ENCODE assay signal across 8 cellular contexts in genomic region chr1:147084273-147085096, GRCh38.
DNase-seq lines count a peak whose midpoint lies in the region; ATAC-seq, FAIRE-seq and TF ChIP-seq lines count a peak whose summit lies in the region.

No MANE protein-coding gene starts in this region.

- H2BK120ac ChIP-seq in H1 (replicated peaks; ENCODE audit: low read depth, low read length) = peak overlapping the region; percentile 100

- DNase-seq in NCI-H1436 (lab: John Stamatoyannopoulos, UW) (peak; percentile 45), NCI-H1436 treated with DMSO at 0.1 percent for 48 hours (lab: John Stamatoyannopoulos, UW) (no peak), NCI-H446 treated with DMSO at 0.1 percent for 48 hours (lab: John Stamatoyannopoulos, UW) (peak; percentile 91), H1 (ENCODE audit: low read depth in 1 of 2, low spot score in 2 of 2) (peak; percentile 81 to 85), mesenteric fat pad (ENCODE audit: low spot score) (peak; percentile 89)
- DNase-seq in activated CD8-positive, alpha-beta T cell treated with anti-CD3 and anti-CD28 coated beads for 36 hours = peak; percentile 95
- peak; percentile 63 for DNase-seq in stimulated activated CD8-positive, alpha-beta memory T cell treated with anti-CD3 and anti-CD28 coated beads, Interleukin-12 subunit alpha, Interleukin-12 subunit beta, amount 100 ng/mL, for 4 hours (ENCODE audit: low read depth)

- peak overlapping the region; percentile 100 for H3K27ac Mint-ChIP-seq in activated CD8-positive, alpha-beta T cell treated with anti-CD3 and anti-CD28 coated beads for 36 hours

- H2BK5ac ChIP-seq in H1 (ENCODE audit: low read depth, low read length) = peak overlapping the region; percentile 100

- peaks cover 44% of the 10 kb centered on the region for H3K4me1 Mint-ChIP-seq in activated CD8-positive, alpha-beta T cell treated with anti-CD3 and anti-CD28 coated beads for 36 hours (ENCODE audit: low read depth)

- peaks cover 10% of the 10 kb centered on the region for H3K23me2 ChIP-seq in H1 (ENCODE audit: low read depth, low read length)

- no peak overlapping the region for H3K14ac ChIP-seq in H1 (ENCODE audit: insufficient read length)

- no peak overlapping the region for H3K23ac ChIP-seq in H1 (ENCODE audit: insufficient read length)

- H3K4me3 Mint-ChIP-seq in activated CD8-positive, alpha-beta T cell treated with anti-CD3 and anti-CD28 coated beads for 36 hours = peak overlapping the region; percentile 86

- intact Hi-C loops in activated CD8-positive, alpha-beta T cell treated with anti-CD3 and anti-CD28 coated beads for 36 hours (cut with micrococcal nuclease) = loop anchor here (10.0 kb wide), 1 partner anchor 160 kb away; the partner anchor contains the start of gene CHD1L

- H3K9me3 Mint-ChIP-seq in activated CD8-positive, alpha-beta T cell treated with anti-CD3 and anti-CD28 coated beads for 36 hours = peaks cover 3% of the 10 kb centered on the region

- peak; percentile 100 for TF ChIP-seq POLR2A in H1 (IDR thresholded peaks at IDR 0.05; ENCODE audit: control extremely low read depth in 1 of 2, low read depth in 2 of 2, low read length in 2 of 2)

- peak overlapping the region; percentile 99 for H4K5ac ChIP-seq in H1 (ENCODE audit: insufficient read length, low read depth, low read length)

- H3K36me3 Mint-ChIP-seq in activated CD8-positive, alpha-beta T cell treated with anti-CD3 and anti-CD28 coated beads for 36 hours (ENCODE audit: low read depth) = no peaks in the 10 kb centered on the region

- H2BK12ac ChIP-seq in H1 (ENCODE audit: low read depth, low read length) = peak overlapping the region; percentile 68; the same call in 1 of the 2 replicates

- 1% methylated on average over 43 of the region's 51 CpGs; no CpG with 5 or more reads in 1 of the 2 experiments for WGBS in H1 (ENCODE audit: extremely low coverage in 1 of 2, insufficient coverage in 1 of 2, insufficient read length in 1 of 2, insufficient replicate concordance in 2 of 2, low coverage in 1 of 2, low lambda C conversion rate in 2 of 2, missing lambda C conversion rate in 1 of 2), 2 experiments

- H2AK5ac ChIP-seq in H1 (ENCODE audit: low read depth, low read length) = no peak overlapping the region

- H3K4me2 ChIP-seq in H1 (ENCODE audit: insufficient read depth in 1 of 2, low read depth in 2 of 2, low read length in 2 of 2) = peak overlapping the region; percentile 99 to 100

- POLR2A ChIA-PET in activated CD8-positive, alpha-beta T cell treated with anti-CD3 and anti-CD28 coated beads for 36 hours (lab: Charles Lee) = interaction anchor here (0.6 to 2.1 kb wide), 49 partner anchors 9 to 1804 kb away, joined by 3 to 76 read pairs (median 5); partner anchors contain the start of genes BCL9, CHD1L, FMO5 and PRKAB2
- POLR2A ChIA-PET in H1 (lab: Charles Lee; ENCODE audit: partially characterized antibody) = interaction anchor here (0.6 to 2.1 kb wide), 56 partner anchors 9 to 1179 kb away, joined by 3 to 62 read pairs (median 7); partner anchors contain the start of genes ACP6, BCL9, CHD1L and FMO5

- peak overlapping the region; percentile 97; the same call in 1 of the 2 replicates for H2AFZ ChIP-seq in H1 (ENCODE audit: low read length)

- peaks cover 1 to 2% of the 10 kb centered on the region in 2 experiments for H4K20me1 ChIP-seq in H1 (replicated peaks in 1 of 2; ENCODE audit: control insufficient read depth in 1 of 2, insufficient read depth in 2 of 2, low read length in 2 of 2)

- H3K27me3 Mint-ChIP-seq in activated CD8-positive, alpha-beta T cell treated with anti-CD3 and anti-CD28 coated beads for 36 hours = peaks cover 37% of the 10 kb centered on the region

- peak overlapping the region; percentile 100 for H4K8ac ChIP-seq in H1 (ENCODE audit: extremely low read depth, insufficient read depth, low read length)

- peaks cover 3 to 20% (median 12%) of the 10 kb centered on the region in 4 experiments; a peak in 6 of 7 replicates for H3K4me1 ChIP-seq in H1 (replicated peaks in 1 of 4; ENCODE audit: control insufficient read depth in 3 of 4, insufficient read depth in 4 of 4, low read length in 3 of 4)

- no peak for TF ChIP-seq RAD21 in H1 (IDR thresholded peaks at IDR 0.05 in 1 of 2, conservative IDR thresholded peaks at IDR 0.05 in 1 of 2; ENCODE audit: low read depth in 2 of 2, low read length in 2 of 2)

- H3K9me3 ChIP-seq in H1 (ENCODE audit: insufficient read depth in 2 of 2, low read depth in 1 of 2, low read length in 1 of 2) = no peaks in the 10 kb centered on the region

- ATAC-seq in HG03060 (IDR thresholded peaks at IDR 0.05; ENCODE audit: low read depth, unreplicated experiment) = peak; percentile 75
- ATAC-seq in activated CD8-positive, alpha-beta T cell treated with anti-CD3 and anti-CD28 coated beads for 36 hours = peak; percentile 82

- H3K27me3 ChIP-seq in H1 (replicated peaks in 1 of 4; ENCODE audit: control insufficient read depth in 3 of 4, extremely low read depth in 1 of 4, insufficient read depth in 3 of 4, low read length in 3 of 4) = peaks cover 21 to 62% (median 48%) of the 10 kb centered on the region in 4 experiments

- peak overlapping the region; percentile 100 for H3K18ac ChIP-seq in H1 (ENCODE audit: extremely low read depth, low read length)

- peak; percentile 81 for FAIRE-seq in H1 (lab: Jason Lieb, UNC)

- H3K36me3 ChIP-seq in H1 (ENCODE audit: control insufficient read depth in 2 of 4, insufficient read depth in 4 of 4, low read length in 3 of 4) = no peaks in the 10 kb centered on the region

- peak overlapping the region; percentile 100 for H3K27ac ChIP-seq in H1 (ENCODE audit: low read depth, low read length)

- H3K4ac ChIP-seq in H1 (replicated peaks; ENCODE audit: insufficient read length, low read depth, low read length) = peak overlapping the region; percentile 99

- no peaks in the 10 kb centered on the region for H3K79me1 ChIP-seq in H1 (ENCODE audit: low read depth, low read length)

- no peak; a peak in 1 of 3 replicates for TF ChIP-seq EP300 in H1 (IDR thresholded peaks at IDR 0.05; ENCODE audit: borderline replicate concordance in 1 of 2, low read depth in 2 of 2, low read length in 2 of 2)

- peak overlapping the region; percentile 74 to 95 (median 88) for H3K4me3 ChIP-seq in H1 (ENCODE audit: extremely low read depth in 1 of 4, insufficient read depth in 2 of 4, low read depth in 3 of 4, low read length in 4 of 4)

- H4K91ac ChIP-seq in H1 (replicated peaks; ENCODE audit: insufficient read length, low read length) = peak overlapping the region; percentile 100

- peak overlapping the region; percentile 46; the same call in 1 of the 2 replicates for H2BK15ac ChIP-seq in H1 (ENCODE audit: low read length)

- peak overlapping the region; percentile 83 to 100 (median 100) for H3K9ac ChIP-seq in H1 (replicated peaks in 1 of 4; ENCODE audit: extremely low read depth in 1 of 4, low read depth in 3 of 4, low read length in 3 of 4)

- H3K79me2 ChIP-seq in H1 (ENCODE audit: control insufficient read depth in 1 of 2, insufficient read depth in 2 of 2, low read length in 2 of 2) = no peaks in the 10 kb centered on the region

- CTCF ChIA-PET in activated CD8-positive, alpha-beta T cell treated with anti-CD3 and anti-CD28 coated beads for 36 hours (lab: Charles Lee) = interaction anchor here (1.3 kb wide), 1 partner anchor 157 kb away, joined by 4 read pairs; the partner anchor contains the start of gene CHD1L
- CTCF ChIA-PET in H1 (lab: Charles Lee; ENCODE audit: partially characterized antibody) = interaction anchor here (0.7 to 1.1 kb wide), 2 partner anchors 9 to 15 kb away, joined by 3 to 4 read pairs; no protein-coding TSS in a partner anchor

- H3K56ac ChIP-seq in H1 (replicated peaks; ENCODE audit: insufficient read length, low read depth, low read length) = peak overlapping the region; percentile 99

- peak overlapping the region; percentile 100; the same call in 1 of the 2 replicates for H2BK20ac ChIP-seq in H1 (ENCODE audit: low read length)

- TF ChIP-seq CTCF in activated CD8-positive, alpha-beta T cell treated with anti-CD3 and anti-CD28 coated beads for 36 hours (IDR thresholded peaks at IDR 0.05) = no peak
- no peak for TF ChIP-seq CTCF in H1 (IDR thresholded peaks at IDR 0.05; ENCODE audit: control extremely low read depth in 1 of 3, insufficient read depth in 1 of 3, low read depth in 1 of 3, low read length in 3 of 3)

TF ChIP-seq in H1, 55 proteins besides CTCF, POLR2A, EP300 and RAD21 (continues in another document):
- TF ChIP-seq TEAD4 (IDR thresholded peaks at IDR 0.05; ENCODE audit: low read depth, low read length) = peak; percentile 65
- TF ChIP-seq MAFK (IDR thresholded peaks at IDR 0.05; ENCODE audit: low read depth, low read length) = peak; percentile 25; the same call in 1 of the 2 replicates
- TF ChIP-seq TCF12 (IDR thresholded peaks at IDR 0.05; ENCODE audit: low read depth, low read length) = peak; percentile 90
- peak; percentile 75; the same call in 1 of the 2 replicates for TF ChIP-seq BACH1 (IDR thresholded peaks at IDR 0.05; ENCODE audit: low read length)
- peak; percentile 23 to 59 for TF ChIP-seq BCL11A (IDR thresholded peaks at IDR 0.05; ENCODE audit: low read depth in 2 of 2, low read length in 2 of 2)
- TF ChIP-seq PHF8 (conservative IDR thresholded peaks at IDR 0.05; ENCODE audit: low read depth, low read length) = peak; percentile 6; the same call in 1 of the 2 replicates
- TF ChIP-seq SIN3A (conservative IDR thresholded peaks at IDR 0.05 in 1 of 2, IDR thresholded peaks at IDR 0.05 in 1 of 2; ENCODE audit: low read depth in 1 of 2, low read length in 2 of 2) = peak; percentile 84 to 94
- peak; percentile 52 for TF ChIP-seq HDAC6 (IDR thresholded peaks at IDR 0.05; ENCODE audit: low read depth, low read length)
- TF ChIP-seq SRF (IDR thresholded peaks at IDR 0.05; ENCODE audit: low read depth, low read length) = peak; percentile 17; the same call in 1 of the 2 replicates
- peak; percentile 67; the same call in 1 of the 2 replicates for TF ChIP-seq SUZ12 (IDR thresholded peaks at IDR 0.05; ENCODE audit: low read length)
- TF ChIP-seq CHD2 (IDR thresholded peaks at IDR 0.05; ENCODE audit: low read length) = peak; percentile 52; the same call in 1 of the 2 replicates
- no peak for TF ChIP-seq ZNF274 (IDR thresholded peaks at IDR 0.05; ENCODE audit: borderline replicate concordance, extremely low read depth, low read length)
- TF ChIP-seq RXRA (IDR thresholded peaks at IDR 0.05; ENCODE audit: insufficient read depth, low read depth, low read length) = no peak
- TF ChIP-seq POU5F1 (IDR thresholded peaks at IDR 0.05; ENCODE audit: low read depth, low read length) = peak; percentile 71; the same call in 1 of the 2 replicates
- peak; percentile 99 for TF ChIP-seq TBP (IDR thresholded peaks at IDR 0.05; ENCODE audit: low read depth, low read length)
- TF ChIP-seq, protein P1, sequence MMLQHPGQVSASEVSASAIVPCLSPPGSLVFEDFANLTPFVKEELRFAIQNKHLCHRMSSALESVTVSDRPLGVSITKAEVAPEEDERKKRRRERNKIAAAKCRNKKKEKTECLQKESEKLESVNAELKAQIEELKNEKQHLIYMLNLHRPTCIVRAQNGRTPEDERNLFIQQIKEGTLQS (IDR thresholded peaks at IDR 0.05; ENCODE audit: insufficient read depth, low read depth, low read length) = peak; percentile 68; the same call in 1 of the 2 replicates
- TF ChIP-seq SP4 (IDR thresholded peaks at IDR 0.05; ENCODE audit: low read length) = peak; percentile 83; the same call in 1 of the 2 replicates
